Comparison of ENCODE assay signal across 1 cellular context in the genomic region with DNA sequence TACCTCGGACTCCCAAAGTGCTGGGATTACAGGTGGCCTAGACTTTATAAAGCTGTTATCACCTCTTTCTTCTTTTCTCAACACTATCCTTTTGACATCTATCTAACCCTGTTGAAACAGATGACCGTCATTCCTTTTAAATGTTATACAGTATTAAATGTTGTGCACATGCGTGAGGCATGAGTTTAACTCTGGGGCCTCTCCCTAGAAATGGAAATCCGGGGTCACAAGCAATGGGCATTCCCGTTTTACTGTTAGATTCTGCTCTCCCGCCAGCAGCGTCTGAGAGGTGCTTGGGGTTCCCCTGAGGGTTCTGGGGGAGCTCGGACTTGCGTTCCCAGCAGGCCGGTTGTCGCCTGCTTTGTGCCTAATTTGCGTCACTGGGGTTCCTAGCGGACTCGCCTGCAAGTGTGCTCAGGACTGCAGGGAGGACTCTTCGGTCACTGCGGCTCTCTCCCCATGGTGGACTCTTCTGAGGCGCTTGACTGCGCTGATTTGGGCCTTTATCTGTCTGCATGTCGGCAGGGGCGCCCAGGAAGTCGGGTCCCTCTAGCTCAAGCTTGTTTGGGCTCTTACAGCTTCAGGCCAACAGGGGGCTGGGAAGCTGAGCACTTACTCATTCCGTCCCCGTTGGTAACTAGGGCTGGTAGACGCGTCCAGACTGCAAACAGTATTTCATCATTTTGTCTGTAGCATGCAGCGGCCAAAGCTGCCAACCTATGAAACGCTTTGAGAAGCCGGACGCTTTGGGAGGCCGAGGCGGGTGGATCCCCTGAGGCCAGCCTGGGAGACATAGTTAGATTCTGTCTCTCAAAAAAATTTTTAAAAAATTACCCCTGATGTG.
A peak's percentile ranks its signal among the peaks of the same experiment; 100 is the strongest.
TF ChIP-seq lines count a peak whose summit lies in the region.

No MANE protein-coding gene starts in this region.

TF ChIP-seq in K562, 482 proteins besides CTCF, POLR2A, EP300 and RAD21 (continued from another document and continues in another):
- TF ChIP-seq, protein P1, sequence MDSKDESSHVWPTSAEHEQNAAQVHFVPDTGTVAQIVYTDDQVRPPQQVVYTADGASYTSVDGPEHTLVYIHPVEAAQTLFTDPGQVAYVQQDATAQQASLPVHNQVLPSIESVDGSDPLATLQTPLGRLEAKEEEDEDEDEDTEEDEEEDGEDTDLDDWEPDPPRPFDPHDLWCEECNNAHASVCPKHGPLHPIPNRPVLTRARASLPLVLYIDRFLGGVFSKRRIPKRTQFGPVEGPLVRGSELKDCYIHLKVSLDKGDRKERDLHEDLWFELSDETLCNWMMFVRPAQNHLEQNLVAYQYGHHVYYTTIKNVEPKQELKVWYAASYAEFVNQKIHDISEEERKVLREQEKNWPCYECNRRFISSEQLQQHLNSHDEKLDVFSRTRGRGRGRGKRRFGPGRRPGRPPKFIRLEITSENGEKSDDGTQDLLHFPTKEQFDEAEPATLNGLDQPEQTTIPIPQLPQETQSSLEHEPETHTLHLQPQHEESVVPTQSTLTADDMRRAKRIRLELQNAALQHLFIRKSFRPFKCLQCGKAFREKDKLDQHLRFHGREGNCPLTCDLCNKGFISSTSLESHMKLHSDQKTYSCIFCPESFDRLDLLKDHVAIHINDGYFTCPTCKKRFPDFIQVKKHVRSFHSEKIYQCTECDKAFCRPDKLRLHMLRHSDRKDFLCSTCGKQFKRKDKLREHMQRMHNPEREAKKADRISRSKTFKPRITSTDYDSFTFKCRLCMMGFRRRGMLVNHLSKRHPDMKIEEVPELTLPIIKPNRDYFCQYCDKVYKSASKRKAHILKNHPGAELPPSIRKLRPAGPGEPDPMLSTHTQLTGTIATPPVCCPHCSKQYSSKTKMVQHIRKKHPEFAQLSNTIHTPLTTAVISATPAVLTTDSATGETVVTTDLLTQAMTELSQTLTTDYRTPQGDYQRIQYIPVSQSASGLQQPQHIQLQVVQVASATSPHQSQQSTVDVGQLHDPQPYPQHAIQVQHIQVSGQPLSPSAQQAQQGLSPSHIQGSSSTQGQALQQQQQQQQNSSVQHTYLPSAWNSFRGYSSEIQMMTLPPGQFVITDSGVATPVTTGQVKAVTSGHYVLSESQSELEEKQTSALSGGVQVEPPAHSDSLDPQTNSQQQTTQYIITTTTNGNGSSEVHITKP (IDR thresholded peaks at IDR 0.05; ENCODE audit: partially characterized antibody) = peak; percentile 90
- no peak for TF ChIP-seq ZNF696 (CRISPR knock-in tag; conservative IDR thresholded peaks at IDR 0.05)
- peak; percentile 72; the same call in 1 of the 2 replicates for TF ChIP-seq ATF7 (IDR thresholded peaks at IDR 0.05)
- no peak for TF ChIP-seq ZC3H8 (IDR thresholded peaks at IDR 0.05)
- TF ChIP-seq ZNF217 (CRISPR knock-in tag; IDR thresholded peaks at IDR 0.05) = no peak
- no peak for TF ChIP-seq ZNF146 (CRISPR knock-in tag; IDR thresholded peaks at IDR 0.05; ENCODE audit: unreplicated experiment)
- TF ChIP-seq ZNF589 (CRISPR knock-in tag; IDR thresholded peaks at IDR 0.05; ENCODE audit: low read depth) = 0 out of 2 replicates have a peak, but pooled peaks have one; percentile 13
- TF ChIP-seq ZNF232 (CRISPR knock-in tag; IDR thresholded peaks at IDR 0.05) = no peak
- TF ChIP-seq, protein P2, sequence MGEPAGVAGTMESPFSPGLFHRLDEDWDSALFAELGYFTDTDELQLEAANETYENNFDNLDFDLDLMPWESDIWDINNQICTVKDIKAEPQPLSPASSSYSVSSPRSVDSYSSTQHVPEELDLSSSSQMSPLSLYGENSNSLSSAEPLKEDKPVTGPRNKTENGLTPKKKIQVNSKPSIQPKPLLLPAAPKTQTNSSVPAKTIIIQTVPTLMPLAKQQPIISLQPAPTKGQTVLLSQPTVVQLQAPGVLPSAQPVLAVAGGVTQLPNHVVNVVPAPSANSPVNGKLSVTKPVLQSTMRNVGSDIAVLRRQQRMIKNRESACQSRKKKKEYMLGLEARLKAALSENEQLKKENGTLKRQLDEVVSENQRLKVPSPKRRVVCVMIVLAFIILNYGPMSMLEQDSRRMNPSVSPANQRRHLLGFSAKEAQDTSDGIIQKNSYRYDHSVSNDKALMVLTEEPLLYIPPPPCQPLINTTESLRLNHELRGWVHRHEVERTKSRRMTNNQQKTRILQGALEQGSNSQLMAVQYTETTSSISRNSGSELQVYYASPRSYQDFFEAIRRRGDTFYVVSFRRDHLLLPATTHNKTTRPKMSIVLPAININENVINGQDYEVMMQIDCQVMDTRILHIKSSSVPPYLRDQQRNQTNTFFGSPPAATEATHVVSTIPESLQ (CRISPR knock-in tag; IDR thresholded peaks at IDR 0.05) = 0 out of 2 replicates have a peak, but pooled peaks have one; percentile 58
- TF ChIP-seq ZFPM2 (CRISPR knock-in tag; IDR thresholded peaks at IDR 0.05) = no peak
- peak; percentile 18 for TF ChIP-seq PHF20 (IDR thresholded peaks at IDR 0.05; ENCODE audit: partially characterized antibody)
- TF ChIP-seq NR2C2 (CRISPR knock-in tag; IDR thresholded peaks at IDR 0.05) = peak; percentile 50; the same call in 1 of the 2 replicates
- no peak; the same call in 1 of the 2 replicates for TF ChIP-seq NR2C2 (tag; IDR thresholded peaks at IDR 0.05)
- no peak for TF ChIP-seq ATF1 (CRISPR knock-in tag; IDR thresholded peaks at IDR 0.05)
- peak; percentile 60 for TF ChIP-seq ATF1 (tag; IDR thresholded peaks at IDR 0.05)
- TF ChIP-seq, protein P3, sequence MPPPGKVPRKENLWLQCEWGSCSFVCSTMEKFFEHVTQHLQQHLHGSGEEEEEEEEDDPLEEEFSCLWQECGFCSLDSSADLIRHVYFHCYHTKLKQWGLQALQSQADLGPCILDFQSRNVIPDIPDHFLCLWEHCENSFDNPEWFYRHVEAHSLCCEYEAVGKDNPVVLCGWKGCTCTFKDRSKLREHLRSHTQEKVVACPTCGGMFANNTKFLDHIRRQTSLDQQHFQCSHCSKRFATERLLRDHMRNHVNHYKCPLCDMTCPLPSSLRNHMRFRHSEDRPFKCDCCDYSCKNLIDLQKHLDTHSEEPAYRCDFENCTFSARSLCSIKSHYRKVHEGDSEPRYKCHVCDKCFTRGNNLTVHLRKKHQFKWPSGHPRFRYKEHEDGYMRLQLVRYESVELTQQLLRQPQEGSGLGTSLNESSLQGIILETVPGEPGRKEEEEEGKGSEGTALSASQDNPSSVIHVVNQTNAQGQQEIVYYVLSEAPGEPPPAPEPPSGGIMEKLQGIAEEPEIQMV (tag; conservative IDR thresholded peaks at IDR 0.05; ENCODE audit: low read depth) = peak; percentile 41; the same call in 1 of the 2 replicates
- peak in 1 of 2 experiments; percentile 46; a peak in 1 of 4 replicates for TF ChIP-seq SIN3A (IDR thresholded peaks at IDR 0.05; ENCODE audit: borderline replicate concordance in 2 of 2, control insufficient read depth in 1 of 2, low read depth in 2 of 2, low read length in 2 of 2)
- 0 out of 2 replicates have a peak, but pooled peaks have one; percentile 15 for TF ChIP-seq ETV5 (CRISPR knock-in tag; IDR thresholded peaks at IDR 0.05; ENCODE audit: low read depth)
- TF ChIP-seq RNF2 (IDR thresholded peaks at IDR 0.05) = peak; percentile 80
- peak; percentile 70; the same call in 1 of the 2 replicates for TF ChIP-seq ZBTB7A (IDR thresholded peaks at IDR 0.05; ENCODE audit: borderline replicate concordance, control insufficient read depth, low read depth, low read length)
- TF ChIP-seq, protein P4, sequence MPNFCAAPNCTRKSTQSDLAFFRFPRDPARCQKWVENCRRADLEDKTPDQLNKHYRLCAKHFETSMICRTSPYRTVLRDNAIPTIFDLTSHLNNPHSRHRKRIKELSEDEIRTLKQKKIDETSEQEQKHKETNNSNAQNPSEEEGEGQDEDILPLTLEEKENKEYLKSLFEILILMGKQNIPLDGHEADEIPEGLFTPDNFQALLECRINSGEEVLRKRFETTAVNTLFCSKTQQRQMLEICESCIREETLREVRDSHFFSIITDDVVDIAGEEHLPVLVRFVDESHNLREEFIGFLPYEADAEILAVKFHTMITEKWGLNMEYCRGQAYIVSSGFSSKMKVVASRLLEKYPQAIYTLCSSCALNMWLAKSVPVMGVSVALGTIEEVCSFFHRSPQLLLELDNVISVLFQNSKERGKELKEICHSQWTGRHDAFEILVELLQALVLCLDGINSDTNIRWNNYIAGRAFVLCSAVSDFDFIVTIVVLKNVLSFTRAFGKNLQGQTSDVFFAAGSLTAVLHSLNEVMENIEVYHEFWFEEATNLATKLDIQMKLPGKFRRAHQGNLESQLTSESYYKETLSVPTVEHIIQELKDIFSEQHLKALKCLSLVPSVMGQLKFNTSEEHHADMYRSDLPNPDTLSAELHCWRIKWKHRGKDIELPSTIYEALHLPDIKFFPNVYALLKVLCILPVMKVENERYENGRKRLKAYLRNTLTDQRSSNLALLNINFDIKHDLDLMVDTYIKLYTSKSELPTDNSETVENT (CRISPR knock-in tag; IDR thresholded peaks at IDR 0.05) = 0 out of 2 replicates have a peak, but pooled peaks have one; percentile 9
- TF ChIP-seq ETV6 (IDR thresholded peaks at IDR 0.05; ENCODE audit: borderline replicate concordance in 1 of 2, low read depth in 2 of 2, low read length in 1 of 2) = 0 out of 4 replicates have a peak, but pooled peaks of 1 of the 2 experiments have one; percentile 30
- TF ChIP-seq ETV6 (CRISPR knock-in tag; IDR thresholded peaks at IDR 0.05; ENCODE audit: borderline replicate concordance) = peak; percentile 9; the same call in 1 of the 2 replicates
- peak; percentile 23; the same call in 1 of the 2 replicates for TF ChIP-seq NCOR1 (IDR thresholded peaks at IDR 0.05)
- TF ChIP-seq RBM25 (IDR thresholded peaks at IDR 0.05; ENCODE audit: low read depth, low read length, severe bottlenecking) = peak; percentile 9
- no peak for TF ChIP-seq ZC3H11A (IDR thresholded peaks at IDR 0.05; ENCODE audit: low read depth, low read length)
- no peak for TF ChIP-seq RBM15 (IDR thresholded peaks at IDR 0.05; ENCODE audit: insufficient read depth, low read length)
- 0 out of 2 replicates have a peak, but pooled peaks have one; percentile 32 for TF ChIP-seq HDAC2 (IDR thresholded peaks at IDR 0.05)
- TF ChIP-seq CSDE1 (IDR thresholded peaks at IDR 0.05) = no peak
- no peak for TF ChIP-seq ZNF830 (CRISPR knock-in tag; IDR thresholded peaks at IDR 0.05)
- TF ChIP-seq PTBP1 (IDR thresholded peaks at IDR 0.05; ENCODE audit: low read depth, low read length) = no peak
- TF ChIP-seq, protein P5, sequence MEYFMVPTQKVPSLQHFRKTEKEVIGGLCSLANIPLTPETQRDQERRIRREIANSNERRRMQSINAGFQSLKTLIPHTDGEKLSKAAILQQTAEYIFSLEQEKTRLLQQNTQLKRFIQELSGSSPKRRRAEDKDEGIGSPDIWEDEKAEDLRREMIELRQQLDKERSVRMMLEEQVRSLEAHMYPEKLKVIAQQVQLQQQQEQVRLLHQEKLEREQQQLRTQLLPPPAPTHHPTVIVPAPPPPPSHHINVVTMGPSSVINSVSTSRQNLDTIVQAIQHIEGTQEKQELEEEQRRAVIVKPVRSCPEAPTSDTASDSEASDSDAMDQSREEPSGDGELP (CRISPR knock-in tag; IDR thresholded peaks at IDR 0.05; ENCODE audit: borderline replicate concordance) = peak; percentile 66
- no peak for TF ChIP-seq MCM2 (IDR thresholded peaks at IDR 0.05; ENCODE audit: low read depth)
- TF ChIP-seq KAT2B (IDR thresholded peaks at IDR 0.05; ENCODE audit: low read depth, low read length) = peak; percentile 34
- peak; percentile 66 for TF ChIP-seq POLR2H (tag; IDR thresholded peaks at IDR 0.05; ENCODE audit: low read depth)
- TF ChIP-seq, protein P6, sequence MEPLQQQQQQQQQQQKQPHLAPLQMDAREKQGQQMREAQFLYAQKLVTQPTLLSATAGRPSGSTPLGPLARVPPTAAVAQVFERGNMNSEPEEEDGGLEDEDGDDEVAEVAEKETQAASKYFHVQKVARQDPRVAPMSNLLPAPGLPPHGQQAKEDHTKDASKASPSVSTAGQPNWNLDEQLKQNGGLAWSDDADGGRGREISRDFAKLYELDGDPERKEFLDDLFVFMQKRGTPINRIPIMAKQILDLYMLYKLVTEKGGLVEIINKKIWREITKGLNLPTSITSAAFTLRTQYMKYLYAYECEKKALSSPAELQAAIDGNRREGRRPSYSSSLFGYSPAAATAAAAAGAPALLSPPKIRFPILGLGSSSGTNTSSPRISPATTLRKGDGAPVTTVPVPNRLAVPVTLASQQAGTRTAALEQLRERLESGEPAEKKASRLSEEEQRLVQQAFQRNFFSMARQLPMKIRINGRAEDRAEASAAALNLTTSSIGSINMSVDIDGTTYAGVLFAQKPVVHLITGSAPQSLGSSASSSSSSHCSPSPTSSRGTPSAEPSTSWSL (CRISPR knock-in tag; IDR thresholded peaks at IDR 0.05; ENCODE audit: borderline replicate concordance) = no peak
- no peak for TF ChIP-seq NCOA6 (IDR thresholded peaks at IDR 0.05)
- peak; percentile 57 for TF ChIP-seq POLR2G (IDR thresholded peaks at IDR 0.05; ENCODE audit: low read depth, low read length)
- TF ChIP-seq, protein P7, sequence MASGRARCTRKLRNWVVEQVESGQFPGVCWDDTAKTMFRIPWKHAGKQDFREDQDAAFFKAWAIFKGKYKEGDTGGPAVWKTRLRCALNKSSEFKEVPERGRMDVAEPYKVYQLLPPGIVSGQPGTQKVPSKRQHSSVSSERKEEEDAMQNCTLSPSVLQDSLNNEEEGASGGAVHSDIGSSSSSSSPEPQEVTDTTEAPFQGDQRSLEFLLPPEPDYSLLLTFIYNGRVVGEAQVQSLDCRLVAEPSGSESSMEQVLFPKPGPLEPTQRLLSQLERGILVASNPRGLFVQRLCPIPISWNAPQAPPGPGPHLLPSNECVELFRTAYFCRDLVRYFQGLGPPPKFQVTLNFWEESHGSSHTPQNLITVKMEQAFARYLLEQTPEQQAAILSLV (tag; IDR thresholded peaks at IDR 0.05) = peak; percentile 35; the same call in 1 of the 2 replicates
- TF ChIP-seq HNRNPLL (IDR thresholded peaks at IDR 0.05; ENCODE audit: low read depth, low read length, poor library complexity, severe bottlenecking) = peak; percentile 36
- 0 out of 4 replicates have a peak, but pooled peaks have one; percentile 18 to 43 for TF ChIP-seq FOXK2 (conservative IDR thresholded peaks at IDR 0.05 in 1 of 2, IDR thresholded peaks at IDR 0.05 in 1 of 2; ENCODE audit: low read depth in 2 of 2)
- 0 out of 2 replicates have a peak, but pooled peaks have one; percentile 3 for TF ChIP-seq NR1H2 (CRISPR knock-in tag; IDR thresholded peaks at IDR 0.05)
- peak; percentile 48 to 58; a peak in 3 of 4 replicates for TF ChIP-seq NRF1 (conservative IDR thresholded peaks at IDR 0.05 in 1 of 2, IDR thresholded peaks at IDR 0.05 in 1 of 2)
- TF ChIP-seq TEAD4 (IDR thresholded peaks at IDR 0.05; ENCODE audit: low read length) = no peak; the same call in 1 of the 2 replicates
- TF ChIP-seq TEAD4 (CRISPR knock-in tag; IDR thresholded peaks at IDR 0.05; ENCODE audit: borderline replicate concordance) = no peak
- TF ChIP-seq TAF1 (IDR thresholded peaks at IDR 0.05; ENCODE audit: control insufficient read depth, extremely low read depth, insufficient read depth, low read length, severe bottlenecking) = peak; percentile 64
- peak; percentile 71; the same call in 1 of the 2 replicates for TF ChIP-seq DPF2 (IDR thresholded peaks at IDR 0.05)
- TF ChIP-seq, protein P8, sequence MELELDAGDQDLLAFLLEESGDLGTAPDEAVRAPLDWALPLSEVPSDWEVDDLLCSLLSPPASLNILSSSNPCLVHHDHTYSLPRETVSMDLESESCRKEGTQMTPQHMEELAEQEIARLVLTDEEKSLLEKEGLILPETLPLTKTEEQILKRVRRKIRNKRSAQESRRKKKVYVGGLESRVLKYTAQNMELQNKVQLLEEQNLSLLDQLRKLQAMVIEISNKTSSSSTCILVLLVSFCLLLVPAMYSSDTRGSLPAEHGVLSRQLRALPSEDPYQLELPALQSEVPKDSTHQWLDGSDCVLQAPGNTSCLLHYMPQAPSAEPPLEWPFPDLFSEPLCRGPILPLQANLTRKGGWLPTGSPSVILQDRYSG (tag; conservative IDR thresholded peaks at IDR 0.05; ENCODE audit: low read depth) = 0 out of 2 replicates have a peak, but pooled peaks have one; percentile 16
- no peak for TF ChIP-seq CREB1 (IDR thresholded peaks at IDR 0.05)
- peak; percentile 15; the same call in 1 of the 2 replicates for TF ChIP-seq CREB1 (CRISPR knock-in tag; IDR thresholded peaks at IDR 0.05)
- TF ChIP-seq TARDBP (IDR thresholded peaks at IDR 0.05) = peak; percentile 20; the same call in 1 of the 2 replicates
- TF ChIP-seq PPARD (CRISPR knock-in tag; IDR thresholded peaks at IDR 0.05) = no peak
